28 cellular contexts compared by ENCODE assay signal in genomic region chr15:44657378-44657777, GRCh38.
"Had no signal": no experiment of that assay in that cellular context is flagged by ENCODE, and none has a peak within 500 bp of the region (broad histone marks: within the 10 kb centered on the region; RNA-seq: fewer than 3 reads in every experiment).

No MANE protein-coding gene starts in this region.

- H3K27ac Mint-ChIP-seq: activated B cell treated with CpG ODN at 0.5 μM for 24 hours; activated CD4-positive, alpha-beta memory T cell treated with anti-CD3 and anti-CD28 coated beads, Interleukin-2, amount 10 ng/mL, durations not matched to agents 7 days and 5 days; activated CD4-positive, alpha-beta T cell treated with anti-CD3 and anti-CD28 coated beads, Interleukin-2, amount 10 ng/mL, durations not matched to agents 7 days and 5 days; activated naive CD4-positive, alpha-beta T cell treated with anti-CD3 and anti-CD28 coated beads for 36 hours; activated naive CD8-positive, alpha-beta T cell; activated T-helper 17 cell treated with anti-CD3 and anti-CD28 coated beads, Interleukin-2, amount 50 U/mL, for 72 hours; brain had no signal

- H3K4me3 Mint-ChIP-seq: activated B cell treated with CpG ODN at 0.5 μM for 24 hours; activated CD4-positive, alpha-beta memory T cell treated with anti-CD3 and anti-CD28 coated beads, Interleukin-2, amount 10 ng/mL, durations not matched to agents 7 days and 5 days; activated CD4-positive, alpha-beta T cell treated with anti-CD3 and anti-CD28 coated beads, Interleukin-2, amount 10 ng/mL, durations not matched to agents 7 days and 5 days; activated naive CD4-positive, alpha-beta T cell treated with anti-CD3 and anti-CD28 coated beads for 36 hours; activated naive CD8-positive, alpha-beta T cell; activated T-helper 17 cell treated with anti-CD3 and anti-CD28 coated beads, Interleukin-2, amount 50 U/mL, for 72 hours; brain; T-cell had no signal

- ATAC-seq: activated T-helper 17 cell treated with anti-CD3 and anti-CD28 coated beads, Interleukin-2, amount 50 U/mL, for 72 hours; PC-3; T-cell had no signal

- FAIRE-seq: astrocyte, RCC 7860, TTC549 had no signal

- DNase-seq: activated B cell treated with CpG ODN at 0.5 μM for 24 hours; activated CD4-positive, alpha-beta memory T cell treated with anti-CD3 and anti-CD28 coated beads, Interleukin-2, amount 10 ng/mL, durations not matched to agents 7 days and 5 days; activated CD4-positive, alpha-beta T cell treated with anti-CD3 and anti-CD28 coated beads for 1 hour; activated CD4-positive, alpha-beta T cell treated with anti-CD3 and anti-CD28 coated beads, Interleukin-2, amount 10 ng/mL, durations not matched to agents 7 days and 5 days; activated gamma-delta T cell; activated naive CD4-positive, alpha-beta T cell treated with anti-CD3 and anti-CD28 coated beads for 36 hours; activated T-cell treated with anti-CD3 and anti-CD28 coated beads for 4 hours; activated T-cell treated with anti-CD3 and anti-CD28 coated beads, Interleukin-2, amount 50 U/mL, for 48 hours; amygdala; cerebellar nuclear complex; NCI-H1092; NCI-H1417; NCI-H1930; NCI-H2171; NCI-H226; NCI-H526 treated with DMSO at 0.1 percent for 48 hours; PC-3; SIG-M5; T-cell; T-helper 2 cell; T1000 had no signal

- H3K9me3 Mint-ChIP-seq: activated B cell treated with CpG ODN at 0.5 μM for 24 hours; activated CD4-positive, alpha-beta memory T cell treated with anti-CD3 and anti-CD28 coated beads, Interleukin-2, amount 10 ng/mL, durations not matched to agents 7 days and 5 days; activated CD4-positive, alpha-beta T cell treated with anti-CD3 and anti-CD28 coated beads, Interleukin-2, amount 10 ng/mL, durations not matched to agents 7 days and 5 days; activated naive CD4-positive, alpha-beta T cell treated with anti-CD3 and anti-CD28 coated beads for 36 hours; activated T-helper 17 cell treated with anti-CD3 and anti-CD28 coated beads, Interleukin-2, amount 50 U/mL, for 72 hours; brain; T-cell had no signal

- H3K27me3 Mint-ChIP-seq: activated B cell treated with CpG ODN at 0.5 μM for 24 hours; activated CD4-positive, alpha-beta memory T cell treated with anti-CD3 and anti-CD28 coated beads, Interleukin-2, amount 10 ng/mL, durations not matched to agents 7 days and 5 days; activated CD4-positive, alpha-beta T cell treated with anti-CD3 and anti-CD28 coated beads, Interleukin-2, amount 10 ng/mL, durations not matched to agents 7 days and 5 days; activated naive CD8-positive, alpha-beta T cell; activated T-helper 17 cell treated with anti-CD3 and anti-CD28 coated beads, Interleukin-2, amount 50 U/mL, for 72 hours; brain; T-cell had no signal

- H3K27ac ChIP-seq: KMS-11 had no signal
